In the genomic region with DNA sequence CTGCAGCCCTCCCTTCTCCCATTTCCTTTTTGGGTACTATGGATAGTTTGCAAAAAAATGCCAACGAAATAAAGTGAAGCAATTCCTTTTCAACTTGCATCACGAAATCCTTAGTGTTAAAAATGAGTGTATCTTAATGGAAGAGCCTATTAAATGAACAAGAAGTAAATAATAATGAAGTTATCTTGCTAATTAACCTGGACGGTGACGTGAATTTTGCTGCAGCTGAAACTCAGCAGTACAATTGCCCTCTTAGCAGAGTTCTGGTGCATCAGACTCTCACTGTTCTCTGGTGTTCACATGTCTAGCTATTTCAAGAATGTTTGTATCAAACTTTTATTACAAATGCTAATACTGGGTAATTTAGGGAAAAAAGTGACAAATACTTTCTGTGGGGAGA, we compare ENCODE assay signal across 1 cellular context.
TF ChIP-seq lines count a peak whose summit lies in the region.

No MANE protein-coding gene starts in this region.

TF ChIP-seq in GM23338, 12 proteins besides CTCF, POLR2A, EP300 and RAD21 (continued from another document):
- no peak for TF ChIP-seq CREB1 (CRISPR knock-in tag; IDR thresholded peaks at IDR 0.05; ENCODE audit: low read depth)
- no peak for TF ChIP-seq ZNF331 (CRISPR knock-in tag; IDR thresholded peaks at IDR 0.05; ENCODE audit: low read depth)
- no peak for TF ChIP-seq POLR2AphosphoS5 (IDR thresholded peaks at IDR 0.05; ENCODE audit: low read depth)
- no peak for TF ChIP-seq EZH2phosphoT487 (IDR thresholded peaks at IDR 0.05; ENCODE audit: unreplicated experiment)
- no peak for TF ChIP-seq NANOG (IDR thresholded peaks at IDR 0.05; ENCODE audit: borderline replicate concordance)
- TF ChIP-seq STAT1 (IDR thresholded peaks at IDR 0.05; ENCODE audit: unreplicated experiment), result no peak
